Comparison of ENCODE assay signal across 2 cellular contexts in the genomic region with DNA sequence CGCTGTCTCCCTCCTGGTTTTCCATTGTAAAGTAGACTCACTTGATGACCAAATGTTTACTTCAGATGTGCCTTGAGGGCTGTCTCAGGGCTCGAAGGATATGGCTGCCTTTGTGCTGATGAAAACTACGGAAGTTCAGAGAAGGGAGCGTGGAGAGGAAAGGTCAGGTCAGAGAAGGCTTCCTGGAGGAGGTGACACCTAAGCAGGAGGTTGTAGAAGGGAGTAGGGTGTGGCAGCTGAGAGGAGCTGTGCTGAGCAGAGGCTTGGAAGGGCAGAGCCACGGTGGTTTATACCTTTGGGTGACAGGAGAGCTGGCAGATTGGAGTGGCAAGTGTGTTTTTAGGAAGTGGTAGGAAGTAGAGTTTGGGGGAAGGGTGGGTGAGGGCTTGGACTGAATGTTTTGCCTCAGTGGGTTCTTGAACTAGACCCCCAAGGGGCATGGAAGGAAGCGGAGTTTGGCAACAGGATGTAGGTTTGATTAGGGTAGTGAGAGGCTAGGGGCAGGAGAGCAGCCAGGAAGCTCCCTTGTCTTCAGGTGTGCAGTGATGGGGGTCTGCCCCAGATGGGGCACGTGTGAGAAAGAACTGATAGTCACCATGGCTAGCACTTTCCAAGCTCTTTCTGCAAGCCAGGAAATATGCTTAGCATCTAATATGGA.
A peak's percentile ranks its signal among the peaks of the same experiment; 100 is the strongest.
TF ChIP-seq lines count a peak whose summit lies in the region.

No MANE protein-coding gene starts in this region.

TF ChIP-seq in A549, 52 proteins besides CTCF, POLR2A, EP300 and RAD21:
- TF ChIP-seq ZFP36 (IDR thresholded peaks at IDR 0.05; ENCODE audit: borderline replicate concordance, partially characterized antibody) (peak; percentile 65), ESRRA (IDR thresholded peaks at IDR 0.05; ENCODE audit: borderline replicate concordance, low read length) (no peak), NFE2L2 (conservative IDR thresholded peaks at IDR 0.05; ENCODE audit: low read length) (no peak), NR3C1 (IDR thresholded peaks at IDR 0.05) (no peak)

TF ChIP-seq in HepG2, 621 proteins besides CTCF, POLR2A, EP300 and RAD21:
- TF ChIP-seq ZNF782 (CRISPR knock-in tag; IDR thresholded peaks at IDR 0.05; ENCODE audit: borderline replicate concordance) (no peak), ZFP37 (CRISPR knock-in tag; IDR thresholded peaks at IDR 0.05; ENCODE audit: borderline replicate concordance) (no peak), CC2D1A (CRISPR knock-in tag; IDR thresholded peaks at IDR 0.05) (no peak), CSRNP1 (CRISPR knock-in tag; IDR thresholded peaks at IDR 0.05) (no peak), MTERF4 (CRISPR knock-in tag; IDR thresholded peaks at IDR 0.05) (0 out of 2 replicates have a peak, but pooled peaks have one; percentile 30), ZNF577 (CRISPR knock-in tag; IDR thresholded peaks at IDR 0.05; ENCODE audit: borderline replicate concordance, low read depth) (no peak), NR2F6 (IDR thresholded peaks at IDR 0.05) (no peak), NR2F6 (CRISPR knock-in tag; IDR thresholded peaks at IDR 0.05) (no peak), CCAR2 (optimal IDR thresholded peaks at IDR 0.05; ENCODE audit: low read depth, low read length) (no peak), ZBTB4 (CRISPR knock-in tag; IDR thresholded peaks at IDR 0.05; ENCODE audit: borderline replicate concordance) (no peak), PAXIP1 (CRISPR knock-in tag; conservative IDR thresholded peaks at IDR 0.05) (no peak), KAT7 (CRISPR knock-in tag; IDR thresholded peaks at IDR 0.05; ENCODE audit: borderline replicate concordance) (0 out of 2 replicates have a peak, but pooled peaks have one; percentile 4), NCOA5 (CRISPR knock-in tag; IDR thresholded peaks at IDR 0.05) (no peak), ATRX (CRISPR knock-in tag; IDR thresholded peaks at IDR 0.05; ENCODE audit: borderline replicate concordance) (no peak)
- TF ChIP-seq, protein P1, sequence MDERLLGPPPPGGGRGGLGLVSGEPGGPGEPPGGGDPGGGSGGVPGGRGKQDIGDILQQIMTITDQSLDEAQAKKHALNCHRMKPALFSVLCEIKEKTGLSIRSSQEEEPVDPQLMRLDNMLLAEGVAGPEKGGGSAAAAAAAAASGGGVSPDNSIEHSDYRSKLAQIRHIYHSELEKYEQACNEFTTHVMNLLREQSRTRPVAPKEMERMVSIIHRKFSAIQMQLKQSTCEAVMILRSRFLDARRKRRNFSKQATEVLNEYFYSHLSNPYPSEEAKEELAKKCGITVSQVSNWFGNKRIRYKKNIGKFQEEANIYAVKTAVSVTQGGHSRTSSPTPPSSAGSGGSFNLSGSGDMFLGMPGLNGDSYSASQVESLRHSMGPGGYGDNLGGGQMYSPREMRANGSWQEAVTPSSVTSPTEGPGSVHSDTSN (CRISPR knock-in tag; IDR thresholded peaks at IDR 0.05) = no peak
- TF ChIP-seq, protein P2, sequence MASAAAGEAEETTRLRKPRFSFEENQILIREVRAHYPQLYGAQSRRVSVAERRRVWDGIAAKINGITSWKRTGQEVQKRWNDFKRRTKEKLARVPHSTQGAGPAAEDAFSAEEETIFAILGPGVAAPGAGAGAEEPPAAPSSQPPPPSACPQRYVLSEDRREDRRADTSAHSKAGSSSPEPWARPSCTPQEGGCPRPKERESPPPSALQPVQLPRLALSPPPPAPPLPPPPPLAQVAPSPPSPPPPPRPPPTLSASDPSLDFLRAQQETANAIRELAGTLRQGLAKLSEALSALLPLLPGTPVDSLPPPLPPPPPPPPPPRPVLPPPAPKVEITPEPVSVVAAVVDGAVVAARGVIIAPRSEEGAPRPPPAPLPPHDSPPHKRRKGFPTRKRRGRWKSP (CRISPR knock-in tag; IDR thresholded peaks at IDR 0.05) = no peak
- TF ChIP-seq, protein P3, sequence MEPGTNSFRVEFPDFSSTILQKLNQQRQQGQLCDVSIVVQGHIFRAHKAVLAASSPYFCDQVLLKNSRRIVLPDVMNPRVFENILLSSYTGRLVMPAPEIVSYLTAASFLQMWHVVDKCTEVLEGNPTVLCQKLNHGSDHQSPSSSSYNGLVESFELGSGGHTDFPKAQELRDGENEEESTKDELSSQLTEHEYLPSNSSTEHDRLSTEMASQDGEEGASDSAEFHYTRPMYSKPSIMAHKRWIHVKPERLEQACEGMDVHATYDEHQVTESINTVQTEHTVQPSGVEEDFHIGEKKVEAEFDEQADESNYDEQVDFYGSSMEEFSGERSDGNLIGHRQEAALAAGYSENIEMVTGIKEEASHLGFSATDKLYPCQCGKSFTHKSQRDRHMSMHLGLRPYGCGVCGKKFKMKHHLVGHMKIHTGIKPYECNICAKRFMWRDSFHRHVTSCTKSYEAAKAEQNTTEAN (CRISPR knock-in tag; conservative IDR thresholded peaks at IDR 0.05) = no peak
